Comparison of ENCODE assay signal across 10 cellular contexts in the genomic region with DNA sequence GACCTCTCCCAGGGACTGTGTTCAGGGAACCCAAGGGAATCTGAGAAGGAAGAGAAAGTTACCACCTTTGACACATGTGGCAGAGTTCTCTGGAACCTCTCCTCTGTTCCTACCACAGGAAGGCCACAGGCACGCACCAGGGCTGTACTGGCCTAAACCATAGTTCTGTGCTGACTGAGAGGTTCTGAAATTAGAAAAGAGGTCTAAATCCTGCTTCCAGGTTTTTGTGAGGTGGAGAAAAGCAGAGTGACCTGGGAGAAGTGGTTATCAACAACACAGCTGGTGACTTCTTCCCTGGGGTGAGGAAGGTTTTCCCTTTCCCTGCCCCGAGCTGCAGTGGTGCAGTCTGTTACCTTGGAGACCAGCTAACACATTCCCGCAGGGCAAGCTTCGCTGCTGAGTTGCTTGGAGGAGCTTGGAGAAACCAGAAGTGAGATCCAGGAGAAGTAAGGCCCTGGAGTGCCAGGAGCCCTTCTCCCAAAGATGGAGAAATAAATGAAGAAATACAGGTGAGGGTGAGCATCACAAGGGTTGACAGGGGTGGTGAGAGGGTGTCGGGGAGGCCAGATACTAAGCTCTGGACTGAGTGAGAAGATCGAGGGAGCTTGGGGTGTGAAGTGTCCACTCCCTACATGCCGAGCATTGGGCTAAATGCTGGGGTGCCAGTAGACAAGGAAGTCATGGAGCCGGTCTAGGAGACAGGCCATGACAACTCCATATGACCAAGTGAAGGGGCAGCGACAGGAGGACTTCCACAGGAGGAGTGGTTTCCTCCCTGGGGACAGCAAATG. TPM values are rescaled to one million over a fixed set of nuclear protein-coding genes. Genes with fewer than 3 reads are reported as not detected.
A peak's percentile ranks its signal among the peaks of the same experiment; 100 is the strongest.
DNase-seq lines count a peak whose midpoint lies in the region; ATAC-seq, FAIRE-seq and TF ChIP-seq lines count a peak whose summit lies in the region.
"Had no signal": no experiment of that assay in that cellular context is flagged by ENCODE, and none has a peak within 500 bp of the region (broad histone marks: within the 10 kb centered on the region; RNA-seq: fewer than 3 reads in every experiment).

A gene with protein sequence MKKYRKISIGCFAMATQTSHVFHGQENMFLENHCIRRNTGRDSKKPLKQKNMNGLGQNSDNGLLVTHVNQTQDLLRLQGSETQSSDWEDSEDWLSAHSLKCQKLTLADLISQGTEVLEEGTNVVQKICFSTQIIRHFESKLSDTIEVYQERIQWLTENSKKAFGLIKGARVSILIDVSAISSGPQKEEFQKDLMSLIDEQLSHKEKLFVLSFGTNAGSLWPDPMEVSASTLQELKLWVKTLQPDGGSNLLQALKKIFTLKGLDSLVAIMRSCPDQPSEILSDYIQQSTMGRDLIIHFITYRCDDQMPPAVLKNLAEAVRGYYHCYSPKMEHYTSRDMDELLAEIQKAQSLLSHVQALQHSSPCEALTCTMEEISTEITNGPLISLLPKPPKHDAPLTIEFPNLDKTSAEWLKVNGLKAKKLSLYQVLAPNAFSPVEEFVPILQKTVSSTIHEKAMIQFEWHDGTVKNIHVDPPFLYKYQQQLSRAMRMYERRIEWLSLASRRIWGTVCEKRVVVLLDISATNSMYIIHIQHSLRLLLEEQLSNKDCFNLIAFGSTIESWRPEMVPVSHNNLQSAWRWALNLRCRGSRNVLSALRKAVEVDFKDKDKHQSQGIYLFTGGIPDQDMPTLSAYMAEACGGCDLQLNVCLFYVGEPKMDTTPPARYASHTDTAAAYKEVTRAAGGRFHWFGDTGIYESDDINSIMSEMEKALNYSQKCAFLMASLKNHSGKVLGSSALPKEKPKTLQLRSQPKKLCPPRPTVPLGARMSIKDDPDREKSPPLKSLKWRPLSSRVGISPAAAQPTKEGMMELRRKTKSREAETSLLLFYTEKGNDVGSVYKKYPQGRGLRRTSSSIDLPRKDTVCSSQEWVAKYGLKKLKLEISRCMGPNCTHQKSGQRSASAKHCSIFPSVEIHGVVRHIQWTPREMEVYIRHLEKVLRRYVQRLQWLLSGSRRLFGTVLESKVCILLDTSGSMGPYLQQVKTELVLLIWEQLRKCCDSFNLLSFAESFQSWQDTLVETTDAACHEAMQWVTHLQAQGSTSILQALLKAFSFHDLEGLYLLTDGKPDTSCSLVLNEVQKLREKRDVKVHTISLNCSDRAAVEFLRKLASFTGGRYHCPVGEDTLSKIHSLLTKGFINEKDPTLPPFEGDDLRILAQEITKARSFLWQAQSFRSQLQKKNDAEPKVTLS (plus strand): TSS at position 399 of the 791 bp plus-strand sequence. CDS start 97 bp downstream, at position 496.

- peaks cover 23% of the 10 kb centered on the region for H3K27me3 Mint-ChIP-seq in activated naive CD8-positive, alpha-beta T cell treated with anti-CD3 and anti-CD28 coated beads, Interleukin-2, amount 10 ng/mL, durations not matched to agents 7 days and 5 days
- H3K27me3 Mint-ChIP-seq in activated naive CD8-positive, alpha-beta T cell treated with anti-CD3 and anti-CD28 coated beads, Interleukin-2, amount 50 U/mL, for 24 hours: peaks cover 6% of the 10 kb centered on the region

- DNase-seq in activated naive CD8-positive, alpha-beta T cell treated with anti-CD3 and anti-CD28 coated beads, Interleukin-2, amount 10 ng/mL, durations not matched to agents 7 days and 5 days: no peak
- DNase-seq in activated naive CD8-positive, alpha-beta T cell treated with anti-CD3 and anti-CD28 coated beads, Interleukin-2, amount 50 U/mL, for 24 hours: no peak
- DNase-seq in bronchial epithelial cell (ENCODE audit: low read depth) (peak; percentile 17), iPS-NIHi11 (ENCODE audit: low spot score) (peak; percentile 75), ACHN (no peak)
- DNase-seq: activated T-cell treated with anti-CD3 and anti-CD28 coated beads, Interleukin-2, amount 50 U/mL, for 24 hours; CD8-positive, alpha-beta memory T cell had no signal

- POLR2A ChIA-PET in activated naive CD8-positive, alpha-beta T cell treated with anti-CD3 and anti-CD28 coated beads, Interleukin-2, amount 10 ng/mL, durations not matched to agents 7 days and 5 days (lab: Charles Lee): no interaction called here

- no peaks in the 10 kb centered on the region for H3K36me3 Mint-ChIP-seq in activated naive CD8-positive, alpha-beta T cell treated with anti-CD3 and anti-CD28 coated beads, Interleukin-2, amount 10 ng/mL, durations not matched to agents 7 days and 5 days
- H3K36me3 Mint-ChIP-seq in activated naive CD8-positive, alpha-beta T cell treated with anti-CD3 and anti-CD28 coated beads, Interleukin-2, amount 50 U/mL, for 24 hours (ENCODE audit: low read depth): no peaks in the 10 kb centered on the region

- no peaks in the 10 kb centered on the region for H3K4me1 Mint-ChIP-seq in activated naive CD8-positive, alpha-beta T cell treated with anti-CD3 and anti-CD28 coated beads, Interleukin-2, amount 10 ng/mL, durations not matched to agents 7 days and 5 days
- no peaks in the 10 kb centered on the region for H3K4me1 Mint-ChIP-seq in activated naive CD8-positive, alpha-beta T cell treated with anti-CD3 and anti-CD28 coated beads, Interleukin-2, amount 50 U/mL, for 24 hours
- H3K4me1 Mint-ChIP-seq: CD8-positive, alpha-beta memory T cell had no signal

- ATAC-seq in activated naive CD8-positive, alpha-beta T cell treated with anti-CD3 and anti-CD28 coated beads, Interleukin-2, amount 10 ng/mL, durations not matched to agents 7 days and 5 days (ENCODE audit: low read depth): no peak
- ATAC-seq in activated naive CD8-positive, alpha-beta T cell treated with anti-CD3 and anti-CD28 coated beads, Interleukin-2, amount 50 U/mL, for 24 hours: no peak
- ATAC-seq in GM18517 (IDR thresholded peaks at IDR 0.05; ENCODE audit: unreplicated experiment) (no peak), HG02678 (IDR thresholded peaks at IDR 0.05; ENCODE audit: unreplicated experiment) (no peak)

- peak within 1 kb of the TSS; percentile 34 for H3K27ac Mint-ChIP-seq in activated naive CD8-positive, alpha-beta T cell treated with anti-CD3 and anti-CD28 coated beads, Interleukin-2, amount 10 ng/mL, durations not matched to agents 7 days and 5 days
- no peak within 1 kb of the TSS for H3K27ac Mint-ChIP-seq in activated naive CD8-positive, alpha-beta T cell treated with anti-CD3 and anti-CD28 coated beads, Interleukin-2, amount 50 U/mL, for 24 hours
- H3K27ac Mint-ChIP-seq: activated T-cell treated with anti-CD3 and anti-CD28 coated beads, Interleukin-2, amount 50 U/mL, for 24 hours had no signal

- no peak within 1 kb of the TSS for H3K4me3 Mint-ChIP-seq in activated naive CD8-positive, alpha-beta T cell treated with anti-CD3 and anti-CD28 coated beads, Interleukin-2, amount 10 ng/mL, durations not matched to agents 7 days and 5 days
- H3K4me3 Mint-ChIP-seq in activated naive CD8-positive, alpha-beta T cell treated with anti-CD3 and anti-CD28 coated beads, Interleukin-2, amount 50 U/mL, for 24 hours: no peak within 1 kb of the TSS
- H3K4me3 Mint-ChIP-seq: activated T-cell treated with anti-CD3 and anti-CD28 coated beads, Interleukin-2, amount 50 U/mL, for 24 hours; CD8-positive, alpha-beta memory T cell had no signal

- in situ Hi-C loops in ACHN (cut with HindIII; ENCODE audit: low pct_ligation_motif_present, low pct_unique_long_range_greater_than_20kb, low sequenced_read_pairs): loop anchor here (25.0 kb wide), 2 partner anchors 95 to 105 kb away; no protein-coding TSS in a partner anchor

- H3K36me3 ChIP-seq in bronchial epithelial cell (ENCODE audit: control insufficient read depth, insufficient read depth, low read length): no peaks in the 10 kb centered on the region

- TF ChIP-seq CTCF in bronchial epithelial cell (IDR thresholded peaks at IDR 0.05; ENCODE audit: insufficient read depth, low read length, severe bottlenecking): no peak

- FAIRE-seq in bronchial epithelial cell (lab: Jason Lieb, UNC): no peak

- peak within 1 kb of the TSS; percentile 27 for H3K27ac ChIP-seq in temporal lobe (ENCODE audit: low read depth, low read length)

- H3K27me3 ChIP-seq in bronchial epithelial cell (ENCODE audit: control insufficient read depth, insufficient read depth, low read length): no peaks in the 10 kb centered on the region

- no peaks in the 10 kb centered on the region for H3K9me3 Mint-ChIP-seq in activated naive CD8-positive, alpha-beta T cell treated with anti-CD3 and anti-CD28 coated beads, Interleukin-2, amount 10 ng/mL, durations not matched to agents 7 days and 5 days
- no peaks in the 10 kb centered on the region for H3K9me3 Mint-ChIP-seq in activated naive CD8-positive, alpha-beta T cell treated with anti-CD3 and anti-CD28 coated beads, Interleukin-2, amount 50 U/mL, for 24 hours
- H3K9me3 Mint-ChIP-seq: activated T-cell treated with anti-CD3 and anti-CD28 coated beads, Interleukin-2, amount 50 U/mL, for 24 hours; CD8-positive, alpha-beta memory T cell had no signal

- H3K4me3 ChIP-seq in bronchial epithelial cell (ENCODE audit: low read depth, low read length): no peak within 1 kb of the TSS

RNA-seq across cellular contexts. Expression of the gene that starts here (rescaled TPM):
- total RNA-seq in activated naive CD8-positive, alpha-beta T cell treated with anti-CD3 and anti-CD28 coated beads, Interleukin-2, amount 10 ng/mL, durations not matched to agents 7 days and 5 days: under 1 TPM; 0.42 to 0.51 TPM
- total RNA-seq in bronchial epithelial cell (under 0.01 TPM in 1 of 2 replicates, not detected in the other), temporal lobe (2.5 TPM)

Comparison
In these comparisons a context has a peak if more than half of its experiments do, and no peak if none do; other contexts are left out.
1. Peak in DNase-seq in bronchial epithelial cell; RNA of the gene not detected or under 1 TPM.